In genomic region chr6:7270320-7271204, GRCh38 we compare ENCODE assay signal across 1 cellular context.
A peak's percentile ranks its signal among the peaks of the same experiment; 100 is the strongest.
TF ChIP-seq lines count a peak whose summit lies in the region.

No MANE protein-coding gene starts in this region.

TF ChIP-seq in HepG2, 621 proteins besides CTCF, POLR2A, EP300 and RAD21 (continued from another document):
- TF ChIP-seq MEIS2 (CRISPR knock-in tag; IDR thresholded peaks at IDR 0.05) (peak; percentile 86; the same call in 1 of the 2 replicates), ZFY (CRISPR knock-in tag; IDR thresholded peaks at IDR 0.05) (peak; percentile 38; the same call in 1 of the 2 replicates), ZNF138 (CRISPR knock-in tag; IDR thresholded peaks at IDR 0.05; ENCODE audit: low read depth) (no peak; the same call in 1 of the 2 replicates), ZMAT3 (CRISPR knock-in tag; conservative IDR thresholded peaks at IDR 0.05) (0 out of 2 replicates have a peak, but pooled peaks have one; percentile 54), CREB1 (IDR thresholded peaks at IDR 0.05) (no peak), CREB1 (CRISPR knock-in tag; IDR thresholded peaks at IDR 0.05) (no peak), PITX1 (CRISPR knock-in tag; IDR thresholded peaks at IDR 0.05) (peak; percentile 44; the same call in 1 of the 2 replicates), ZMYM3 (CRISPR knock-in tag; IDR thresholded peaks at IDR 0.05) (peak; percentile 63)
- TF ChIP-seq, protein P1, sequence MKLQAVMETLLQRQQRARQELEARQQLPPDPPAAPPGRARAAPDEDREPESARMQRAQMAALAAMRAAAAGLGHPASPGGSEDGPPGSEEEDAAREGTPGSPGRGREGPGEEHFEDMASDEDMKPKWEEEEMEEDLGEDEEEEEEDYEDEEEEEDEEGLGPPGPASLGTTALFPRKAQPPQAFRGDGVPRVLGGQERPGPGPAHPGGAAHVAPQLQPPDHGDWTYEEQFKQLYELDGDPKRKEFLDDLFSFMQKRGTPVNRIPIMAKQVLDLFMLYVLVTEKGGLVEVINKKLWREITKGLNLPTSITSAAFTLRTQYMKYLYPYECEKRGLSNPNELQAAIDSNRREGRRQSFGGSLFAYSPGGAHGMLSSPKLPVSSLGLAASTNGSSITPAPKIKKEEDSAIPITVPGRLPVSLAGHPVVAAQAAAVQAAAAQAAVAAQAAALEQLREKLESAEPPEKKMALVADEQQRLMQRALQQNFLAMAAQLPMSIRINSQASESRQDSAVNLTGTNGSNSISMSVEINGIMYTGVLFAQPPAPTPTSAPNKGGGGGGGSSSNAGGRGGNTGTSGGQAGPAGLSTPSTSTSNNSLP (IDR thresholded peaks at IDR 0.05; ENCODE audit: low read depth, low read length): no peak
